33 cellular contexts compared by ENCODE assay signal in the genomic region with DNA sequence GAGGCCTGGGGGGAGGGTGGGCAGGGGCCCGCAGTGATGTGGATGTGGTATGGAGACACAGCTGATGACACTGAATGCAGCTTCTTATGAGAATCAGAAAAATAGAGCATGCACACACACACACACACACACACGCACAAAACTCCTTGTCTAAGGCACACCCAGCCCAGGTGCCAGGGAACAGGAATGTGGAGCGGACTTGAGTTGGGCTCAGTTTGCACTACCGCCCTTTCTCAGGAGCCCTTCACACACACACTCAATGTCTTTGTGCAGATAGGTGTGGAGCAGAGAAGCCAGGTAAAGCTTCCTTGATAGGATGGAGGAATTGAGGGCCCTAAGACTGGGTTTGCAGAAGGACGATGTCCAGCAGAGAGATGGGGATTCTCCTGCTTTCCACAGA.
"Had no signal": no experiment of that assay in that cellular context is flagged by ENCODE, and none has a peak within 500 bp of the region (broad histone marks: within the 10 kb centered on the region; RNA-seq: fewer than 3 reads in every experiment).

No MANE protein-coding gene starts in this region.

- H3K27ac Mint-ChIP-seq: activated CD4-positive, alpha-beta memory T cell treated with anti-CD3 and anti-CD28 coated beads, Interleukin-2, amount 10 ng/mL, durations not matched to agents 7 days and 5 days; activated CD4-positive, alpha-beta T cell treated with anti-CD3 and anti-CD28 coated beads, Interleukin-2, amount 10 ng/mL, durations not matched to agents 7 days and 5 days; activated naive CD4-positive, alpha-beta T cell treated with anti-CD3 and anti-CD28 coated beads, Interleukin-2, amount 50 U/mL, for 24 hours; activated naive CD8-positive, alpha-beta T cell treated with anti-CD3 and anti-CD28 coated beads for 36 hours; activated naive CD8-positive, alpha-beta T cell treated with anti-CD3 and anti-CD28 coated beads, Interleukin-2, amount 50 U/mL, for 24 hours; activated T-cell treated with anti-CD3 and anti-CD28 coated beads, Interleukin-2, amount 50 U/mL, for 24 hours; activated T-cell treated with anti-CD3 and anti-CD28 coated beads, Interleukin-2, amount 50 U/mL, for 72 hours; T-helper 17 cell; T-helper 2 cell treated with Interferon-gamma antibody and Interleukin-4, amounts not matched to agents 5 μg/mL and 100 μg/mL, for 36 hours; WTC11 had no signal

- H3K27me3 ChIP-seq: adrenal gland, body of pancreas, esophagus squamous epithelium had no signal

- H3K9me3 ChIP-seq: adrenal gland, body of pancreas, esophagus squamous epithelium, gastroesophageal sphincter had no signal

- ATAC-seq: activated naive CD8-positive, alpha-beta T cell treated with anti-CD3 and anti-CD28 coated beads, Interleukin-2, amount 50 U/mL, for 24 hours; activated T-cell treated with anti-CD3 and anti-CD28 coated beads, Interleukin-2, amount 50 U/mL, for 72 hours; body of pancreas; effector memory CD8-positive, alpha-beta T cell; gastroesophageal sphincter; T-helper 17 cell; WTC11 had no signal

- H3K9me3 Mint-ChIP-seq: activated CD4-positive, alpha-beta memory T cell treated with anti-CD3 and anti-CD28 coated beads, Interleukin-2, amount 10 ng/mL, durations not matched to agents 7 days and 5 days; activated naive CD4-positive, alpha-beta T cell treated with anti-CD3 and anti-CD28 coated beads, Interleukin-2, amount 50 U/mL, for 24 hours; activated naive CD8-positive, alpha-beta T cell treated with anti-CD3 and anti-CD28 coated beads for 36 hours; activated naive CD8-positive, alpha-beta T cell treated with anti-CD3 and anti-CD28 coated beads, Interleukin-2, amount 50 U/mL, for 24 hours; activated T-cell treated with anti-CD3 and anti-CD28 coated beads, Interleukin-2, amount 50 U/mL, for 24 hours; activated T-cell treated with anti-CD3 and anti-CD28 coated beads, Interleukin-2, amount 50 U/mL, for 72 hours; effector memory CD8-positive, alpha-beta T cell; T-helper 2 cell treated with Interferon-gamma antibody and Interleukin-4, amounts not matched to agents 5 μg/mL and 100 μg/mL, for 36 hours had no signal

- H3K4me1 ChIP-seq: adrenal gland, body of pancreas, gastroesophageal sphincter had no signal

- H3K4me3 Mint-ChIP-seq: activated CD4-positive, alpha-beta memory T cell treated with anti-CD3 and anti-CD28 coated beads, Interleukin-2, amount 10 ng/mL, durations not matched to agents 7 days and 5 days; activated CD4-positive, alpha-beta T cell treated with anti-CD3 and anti-CD28 coated beads, Interleukin-2, amount 10 ng/mL, durations not matched to agents 7 days and 5 days; activated naive CD4-positive, alpha-beta T cell treated with anti-CD3 and anti-CD28 coated beads, Interleukin-2, amount 50 U/mL, for 24 hours; activated naive CD8-positive, alpha-beta T cell treated with anti-CD3 and anti-CD28 coated beads for 36 hours; activated naive CD8-positive, alpha-beta T cell treated with anti-CD3 and anti-CD28 coated beads, Interleukin-2, amount 50 U/mL, for 24 hours; activated T-cell treated with anti-CD3 and anti-CD28 coated beads, Interleukin-2, amount 50 U/mL, for 24 hours; activated T-cell treated with anti-CD3 and anti-CD28 coated beads, Interleukin-2, amount 50 U/mL, for 72 hours; effector memory CD8-positive, alpha-beta T cell; T-helper 17 cell; T-helper 2 cell treated with Interferon-gamma antibody and Interleukin-4, amounts not matched to agents 5 μg/mL and 100 μg/mL, for 36 hours; WTC11 had no signal

- H3K4me3 ChIP-seq: adrenal gland, body of pancreas, esophagus squamous epithelium, gastroesophageal sphincter had no signal

- DNase-seq: activated CD4-positive, alpha-beta memory T cell treated with anti-CD3 and anti-CD28 coated beads, Interleukin-2, amount 10 ng/mL, durations not matched to agents 7 days and 5 days; activated CD4-positive, alpha-beta T cell treated with anti-CD3 and anti-CD28 coated beads for 1 hour; activated CD4-positive, alpha-beta T cell treated with anti-CD3 and anti-CD28 coated beads for 4 hours; activated CD4-positive, alpha-beta T cell treated with anti-CD3 and anti-CD28 coated beads, Interleukin-2, amount 10 ng/mL, durations not matched to agents 7 days and 5 days; activated CD4-positive, alpha-beta T cell treated with anti-CD3 and anti-CD28 coated beads, Interleukin-2, amount 50 U/mL, for 4 hours; activated CD8-positive, alpha-beta memory T cell treated with anti-CD3 and anti-CD28 coated beads, Interleukin-2, amount 50 U/mL, for 48 hours; activated gamma-delta T cell; activated naive CD4-positive, alpha-beta T cell; activated naive CD8-positive, alpha-beta T cell treated with anti-CD3 and anti-CD28 coated beads for 36 hours; activated naive CD8-positive, alpha-beta T cell treated with anti-CD3 and anti-CD28 coated beads, Interleukin-2, amount 50 U/mL, for 24 hours; activated T-cell treated with anti-CD3 and anti-CD28 coated beads for 4 hours; activated T-cell treated with anti-CD3 and anti-CD28 coated beads, Interleukin-2, amount 50 U/mL, for 24 hours; activated T-cell treated with anti-CD3 and anti-CD28 coated beads, Interleukin-2, amount 50 U/mL, for 72 hours; adrenal gland; amygdala; aorta; body of pancreas; caudate nucleus; cortex of kidney; dermis blood vessel endothelial cell; effector CD4-positive, alpha-beta T cell; effector memory CD8-positive, alpha-beta T cell; erythroblast; esophagus squamous epithelium; foreskin melanocyte; T-helper 1 cell; T-helper 17 cell; T1000 had no signal

- H3K36me3 Mint-ChIP-seq: activated naive CD4-positive, alpha-beta T cell treated with anti-CD3 and anti-CD28 coated beads, Interleukin-2, amount 50 U/mL, for 24 hours; WTC11 had no signal

- H3K4me1 Mint-ChIP-seq: activated CD4-positive, alpha-beta memory T cell treated with anti-CD3 and anti-CD28 coated beads, Interleukin-2, amount 10 ng/mL, durations not matched to agents 7 days and 5 days; WTC11 had no signal

- H3K36me3 ChIP-seq: adrenal gland, esophagus squamous epithelium, gastroesophageal sphincter had no signal

- H3K27me3 Mint-ChIP-seq: activated CD4-positive, alpha-beta memory T cell treated with anti-CD3 and anti-CD28 coated beads, Interleukin-2, amount 10 ng/mL, durations not matched to agents 7 days and 5 days; activated CD4-positive, alpha-beta T cell treated with anti-CD3 and anti-CD28 coated beads, Interleukin-2, amount 10 ng/mL, durations not matched to agents 7 days and 5 days; activated naive CD4-positive, alpha-beta T cell treated with anti-CD3 and anti-CD28 coated beads, Interleukin-2, amount 50 U/mL, for 24 hours; activated naive CD8-positive, alpha-beta T cell treated with anti-CD3 and anti-CD28 coated beads for 36 hours; activated naive CD8-positive, alpha-beta T cell treated with anti-CD3 and anti-CD28 coated beads, Interleukin-2, amount 50 U/mL, for 24 hours; activated T-cell treated with anti-CD3 and anti-CD28 coated beads, Interleukin-2, amount 50 U/mL, for 24 hours; effector memory CD8-positive, alpha-beta T cell; T-helper 17 cell had no signal

- H3K27ac ChIP-seq: adrenal gland, body of pancreas, esophagus squamous epithelium, gastroesophageal sphincter, VCaP had no signal
